Comparison of ENCODE assay signal across 8 cellular contexts in the genomic region with DNA sequence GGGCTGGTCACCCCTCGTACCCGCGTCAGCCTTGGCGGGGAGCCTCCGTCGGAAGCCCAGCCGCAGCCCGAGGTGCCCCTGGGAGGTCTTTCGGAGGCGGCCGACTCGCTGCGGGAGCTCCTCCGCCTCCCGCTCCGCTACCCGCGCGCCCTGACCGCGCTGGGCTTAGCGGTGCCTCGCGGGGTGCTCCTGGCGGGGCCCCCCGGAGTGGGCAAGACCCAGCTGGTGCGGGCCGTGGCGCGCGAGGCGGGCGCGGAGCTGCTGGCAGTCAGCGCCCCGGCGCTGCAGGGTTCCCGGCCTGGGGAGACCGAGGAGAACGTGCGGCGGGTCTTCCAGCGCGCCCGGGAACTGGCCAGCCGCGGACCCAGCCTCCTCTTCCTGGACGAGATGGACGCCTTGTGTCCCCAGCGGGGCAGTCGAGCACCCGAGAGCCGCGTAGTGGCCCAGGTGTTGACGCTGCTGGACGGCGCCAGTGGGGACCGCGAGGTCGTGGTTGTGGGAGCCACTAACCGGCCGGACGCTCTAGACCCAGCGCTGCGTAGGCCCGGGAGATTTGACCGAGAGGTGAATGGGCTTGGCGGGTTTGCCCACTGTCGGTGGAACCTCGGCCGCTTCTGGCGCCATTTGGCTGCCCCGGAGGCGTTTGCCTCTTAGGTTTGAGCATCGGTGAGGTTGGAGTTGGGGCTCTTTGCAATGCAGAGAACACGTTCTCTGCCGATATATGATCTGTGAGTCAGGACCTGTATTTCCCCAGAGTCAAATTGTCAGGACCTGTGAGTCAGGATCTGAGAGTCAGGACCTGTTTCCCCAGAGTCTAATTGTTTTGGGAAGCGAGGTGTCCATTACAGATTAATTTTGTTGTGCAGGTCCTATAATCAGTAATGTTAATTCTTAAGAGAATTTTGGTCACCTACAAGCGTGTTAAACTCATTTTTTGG. TPM values are rescaled to one million over a fixed set of nuclear protein-coding genes. Genes with fewer than 3 reads are reported as not detected.
DNase-seq lines count a peak whose midpoint lies in the region; ATAC-seq and TF ChIP-seq lines count a peak whose summit lies in the region.

No MANE protein-coding gene starts in this region.

- H2AFZ ChIP-seq in SK-N-SH (ENCODE audit: low read depth), result peak overlapping the region; percentile 98

- CTCF ChIA-PET in SK-N-SH (lab: Yijun Ruan, JAX), result interaction anchor here (0.8 to 4.9 kb wide), 15 partner anchors 9 to 285 kb away, joined by 3 to 28 read pairs (median 6); a partner anchor contains a TSS

- peak overlapping the region; percentile 83 for H3K4me2 ChIP-seq in SK-N-SH

- DNase-seq in AG09309 (ENCODE audit: low read depth), result no peak
- DNase-seq in SK-N-SH, result peak; percentile 70
- DNase-seq in body of pancreas, result peak; percentile 46 to 58 (median 54)
- DNase-seq in iPS-NIHi7 (ENCODE audit: extremely low spot score), result peak; percentile 25
- peak; percentile 5 to 10 for DNase-seq in stimulated activated CD4-positive, alpha-beta T cell treated with anti-CD3 and anti-CD28 coated beads, Interleukin-15, amount 100 ng/mL, for 1 hour (ENCODE audit: low read depth in 1 of 2, low spot score in 1 of 2)

- peaks cover 10% of the 10 kb centered on the region; the same call in 1 of the 2 replicates for H4K20me1 ChIP-seq in SK-N-SH (ENCODE audit: insufficient read depth)

- TF ChIP-seq CTCF in AG09309 (IDR thresholded peaks at IDR 0.05; ENCODE audit: control insufficient read depth, insufficient read depth, low read depth, low read length, missing control alignments) (no peak), SK-N-SH (IDR thresholded peaks at IDR 0.05) (no peak), body of pancreas (IDR thresholded peaks at IDR 0.05) (no peak)

- peaks cover 6% of the 10 kb centered on the region for H3F3A ChIP-seq in SK-N-SH (replicated peaks; ENCODE audit: insufficient read depth)

- H3K27me3 ChIP-seq in SK-N-SH (ENCODE audit: insufficient read depth) (no peaks in the 10 kb centered on the region), body of pancreas (no peaks in the 10 kb centered on the region)

- no peaks in the 10 kb centered on the region for H3K9me3 ChIP-seq in SK-N-SH
- H3K9me3 ChIP-seq in body of pancreas, result no peaks in the 10 kb centered on the region

- peaks cover 35% of the 10 kb centered on the region for H3K79me2 ChIP-seq in SK-N-SH (ENCODE audit: insufficient read depth)

- no peak for TF ChIP-seq RAD21 in SK-N-SH (IDR thresholded peaks at IDR 0.05; ENCODE audit: low read length)

- POLR2A ChIA-PET in SK-N-SH (lab: Yijun Ruan, JAX), result interaction anchor here (0.7 to 2.6 kb wide), 7 partner anchors 36 to 211 kb away, joined by 3 to 10 read pairs (median 3); a partner anchor contains a TSS

- ATAC-seq in GM19025 (IDR thresholded peaks at IDR 0.05; ENCODE audit: low read depth, unreplicated experiment) (peak; percentile 27), HG03175 (IDR thresholded peaks at IDR 0.05; ENCODE audit: unreplicated experiment) (peak; percentile 28), body of pancreas (peak; percentile 30), GM18870 (IDR thresholded peaks at IDR 0.05; ENCODE audit: unreplicated experiment) (no peak)

- H3K4me1 ChIP-seq in SK-N-SH (ENCODE audit: control insufficient read depth in 1 of 2, insufficient read depth in 2 of 2, low read depth in 1 of 2, low read length in 1 of 2) (peaks cover 5 to 8% of the 10 kb centered on the region in 2 experiments; a peak in 3 of 4 replicates), body of pancreas (peaks cover 33% of the 10 kb centered on the region)

- no peaks in the 10 kb centered on the region for H3K9me2 ChIP-seq in SK-N-SH

- intact Hi-C loops in body of pancreas (cut with DNase I), result no loop called here

- peak overlapping the region; percentile 84 to 93; a peak in 3 of 4 replicates for H3K27ac ChIP-seq in SK-N-SH (ENCODE audit: low read depth in 2 of 2, low read length in 1 of 2)
- H3K27ac ChIP-seq in body of pancreas, result peak overlapping the region; percentile 9 to 92 (median 87)

- peak overlapping the region; percentile 91 for H3K9ac ChIP-seq in SK-N-SH

- H3K36me3 ChIP-seq in SK-N-SH (replicated peaks in 1 of 2; ENCODE audit: control insufficient read depth in 1 of 2, insufficient read depth in 2 of 2, low read length in 1 of 2) (peaks cover 27 to 32% of the 10 kb centered on the region in 2 experiments), body of pancreas (replicated peaks in 1 of 2; ENCODE audit: insufficient read depth in 1 of 2, low read depth in 2 of 2) (peaks cover 4 to 12% of the 10 kb centered on the region in 2 donors)

- peak overlapping the region; percentile 63 for H3K4me3 ChIP-seq in AG09309 (ENCODE audit: control insufficient read depth, low read depth, low read length)
- peak overlapping the region; percentile 95 to 98 for H3K4me3 ChIP-seq in SK-N-SH (ENCODE audit: low read depth in 2 of 2, low read length in 1 of 2)
- peak overlapping the region; percentile 38 to 93 for H3K4me3 ChIP-seq in body of pancreas

- TF ChIP-seq EP300 in SK-N-SH (IDR thresholded peaks at IDR 0.05; ENCODE audit: borderline replicate concordance in 1 of 2, low read depth in 1 of 2, low read length in 1 of 2), result no peak

- WGBS in SK-N-SH (ENCODE audit: low lambda C conversion rate), result 0% methylated on average over 5 of the region's 79 CpGs
- 0% methylated on average over 13 to 79 of the region's 79 CpGs for WGBS in body of pancreas, 2 donors

- peak in 1 of 3 donors; percentile 38 for TF ChIP-seq POLR2A in body of pancreas (IDR thresholded peaks at IDR 0.05)

TF ChIP-seq in SK-N-SH, 30 proteins besides CTCF, POLR2A, EP300 and RAD21:
- TF ChIP-seq MXI1 (IDR thresholded peaks at IDR 0.05; ENCODE audit: low read depth, low read length), result peak; percentile 13; the same call in 1 of the 2 replicates
- no peak for TF ChIP-seq TCF12 (IDR thresholded peaks at IDR 0.05)
- TF ChIP-seq, protein P1, sequence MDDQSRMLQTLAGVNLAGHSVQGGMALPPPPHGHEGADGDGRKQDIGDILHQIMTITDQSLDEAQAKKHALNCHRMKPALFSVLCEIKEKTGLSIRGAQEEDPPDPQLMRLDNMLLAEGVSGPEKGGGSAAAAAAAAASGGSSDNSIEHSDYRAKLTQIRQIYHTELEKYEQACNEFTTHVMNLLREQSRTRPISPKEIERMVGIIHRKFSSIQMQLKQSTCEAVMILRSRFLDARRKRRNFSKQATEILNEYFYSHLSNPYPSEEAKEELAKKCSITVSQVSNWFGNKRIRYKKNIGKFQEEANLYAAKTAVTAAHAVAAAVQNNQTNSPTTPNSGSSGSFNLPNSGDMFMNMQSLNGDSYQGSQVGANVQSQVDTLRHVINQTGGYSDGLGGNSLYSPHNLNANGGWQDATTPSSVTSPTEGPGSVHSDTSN (IDR thresholded peaks at IDR 0.05), result no peak

RNA-seq across cellular contexts. Expression of a gene that starts 24.9 kb away (rescaled TPM):
- polyA plus RNA-seq in SK-N-SH (2012; rRNA removed), result 0.54 and 0.58 TPM in 2 replicates
- 0.54 and 0.60 TPM in 2 replicates for polyA plus RNA-seq in SK-N-SH (2012; cell fraction: cytosol; rRNA removed)
- polyA plus RNA-seq in SK-N-SH (2012; cell fraction: nucleus; rRNA removed), result 0.41 and 0.76 TPM in 2 replicates
- 1,000 to 10,000 TPM; 1,064 to 1,447 TPM for total RNA-seq in body of pancreas
